In the genomic region with DNA sequence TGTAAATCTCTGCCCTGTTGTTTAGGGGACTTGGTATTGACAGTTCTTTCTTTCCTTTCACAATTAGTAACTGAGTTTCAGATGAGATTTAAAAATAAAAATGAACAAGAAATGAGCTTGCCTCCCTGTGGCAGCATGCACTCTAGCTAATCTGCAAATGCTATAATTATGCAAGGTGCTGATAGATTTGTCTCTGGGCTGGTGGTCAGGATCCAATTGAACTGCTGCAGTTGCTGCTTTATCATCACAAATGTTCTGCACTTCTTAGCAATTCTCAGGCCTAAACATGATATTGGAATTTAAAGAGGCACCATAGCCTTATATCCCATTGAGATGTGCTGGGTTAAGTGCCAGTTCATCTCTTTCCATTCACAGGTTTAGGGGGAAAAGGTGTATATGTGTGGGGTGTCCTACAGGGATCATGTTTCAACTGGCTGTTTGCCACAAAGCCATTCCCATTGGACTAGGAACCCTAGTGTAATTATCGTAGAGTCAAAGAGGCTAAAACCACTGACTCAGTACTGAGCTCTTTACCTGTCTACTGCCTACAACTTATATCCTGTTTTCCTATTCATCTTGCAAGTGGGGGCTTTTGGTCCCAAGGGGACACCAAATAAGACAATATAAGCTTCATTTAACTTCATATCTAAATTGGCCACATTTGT, we compare ENCODE assay signal across 30 cellular contexts.
"Had no signal": no experiment of that assay in that cellular context is flagged by ENCODE, and none has a peak within 500 bp of the region (broad histone marks: within the 10 kb centered on the region; RNA-seq: fewer than 3 reads in every experiment).

No MANE protein-coding gene starts in this region.

- H3K4me1 Mint-ChIP-seq: central memory CD8-positive, alpha-beta T cell; mesothelial cell of epicardium; naive B cell; neural crest cell had no signal

- DNase-seq: dermis blood vessel endothelial cell; effector memory CD4-positive, alpha-beta T cell; foreskin melanocyte; glutamatergic neuron; left colon; mesenchymal stem cell; mucosa of descending colon; naive B cell; pancreas; retina; stimulated activated CD4-positive, alpha-beta T cell treated with anti-CD3 and anti-CD28 coated beads, Interleukin-12 subunit alpha, Interleukin-12 subunit beta, amount 100 ng/mL, for 4 hours; stimulated activated CD4-positive, alpha-beta T cell treated with anti-CD3 and anti-CD28 coated beads, Interleukin-1b, Interleukin-23, amount 100 ng/mL, for 48 hours; stimulated activated CD4-positive, alpha-beta T cell treated with anti-CD3 and anti-CD28 coated beads, Interleukin-4, amount 100 ng/mL, for 1 hour; stimulated activated CD8-positive, alpha-beta memory T cell treated with anti-CD3 and anti-CD28 coated beads, Interleukin-4, amount 100 ng/mL, for 48 hours; stimulated activated naive CD4-positive, alpha-beta T cell treated with Interleukin-2 at 50 U/mL for 16 hours; substantia nigra; testis; tibial artery had no signal

- H3K4me3 ChIP-seq: coronary artery, esophagus muscularis mucosa, lung, mucosa of descending colon, pancreas, smooth muscle cell, testis, tibial artery had no signal

- H3K4me3 Mint-ChIP-seq: central memory CD8-positive, alpha-beta T cell; mesothelial cell of epicardium; naive B cell; natural killer cell treated with Interleukin-12 subunit alpha and Interleukin-12 subunit beta and Interleukin-15 and Interleukin-18, amount 100 ng/mL, for 72 hours; neural crest cell; type B pancreatic cell had no signal

- H3K9me3 ChIP-seq: esophagus muscularis mucosa, mucosa of descending colon, neutrophil, pancreas, testis, tibial artery had no signal

- H3K36me3 ChIP-seq: esophagus muscularis mucosa, neutrophil, pancreas, tibial artery had no signal

- H3K4me1 ChIP-seq: pancreas, testis, tibial artery had no signal

- H3K27me3 Mint-ChIP-seq: central memory CD8-positive, alpha-beta T cell; naive B cell; type B pancreatic cell had no signal

- H3K4me2 ChIP-seq: smooth muscle cell had no signal

- H3K27ac Mint-ChIP-seq: mesothelial cell of epicardium; naive B cell; natural killer cell treated with Interleukin-12 subunit alpha and Interleukin-12 subunit beta and Interleukin-15 and Interleukin-18, amount 100 ng/mL, for 72 hours; type B pancreatic cell had no signal

- ATAC-seq: left colon; mucosa of descending colon; natural killer cell treated with Interleukin-12 subunit alpha and Interleukin-12 subunit beta and Interleukin-15 and Interleukin-18, amount 100 ng/mL, for 72 hours; pancreas; sciatic nerve had no signal

- H3K27me3 ChIP-seq: esophagus muscularis mucosa, neutrophil, testis, tibial artery had no signal

- H3K27ac ChIP-seq: coronary artery, esophagus muscularis mucosa, neutrophil, pancreas, testis, tibial artery had no signal

- FAIRE-seq: endothelial cell of umbilical vein had no signal

- H3K36me3 Mint-ChIP-seq: mesothelial cell of epicardium, naive B cell, type B pancreatic cell had no signal
